Comparison of ENCODE assay signal across 20 cellular contexts in genomic region chr2:118098307-118098706, GRCh38.
"Had no signal": no experiment of that assay in that cellular context is flagged by ENCODE, and none has a peak within 500 bp of the region (broad histone marks: within the 10 kb centered on the region; RNA-seq: fewer than 3 reads in every experiment).

No MANE protein-coding gene starts in this region.

- H3K27me3 ChIP-seq: body of pancreas, sigmoid colon, thyroid gland had no signal

- H3K27me3 Mint-ChIP-seq: stimulated activated naive B cell treated with anti-CD40 and anti-IgM and Interleukin-4, amounts not matched to agents 10 μg/mL and 1 μg/mL and 100 μg/mL, for 72 hours had no signal

- H3K9me3 ChIP-seq: body of pancreas, lower lobe of right lung, sigmoid colon, thyroid gland had no signal

- FAIRE-seq: frontal cortex had no signal

- H3K27ac ChIP-seq: body of pancreas, lower lobe of right lung, sigmoid colon, thyroid gland, VCaP had no signal

- H3K4me3 ChIP-seq: body of pancreas, lower lobe of right lung, sigmoid colon, thyroid gland had no signal

- H3K9me3 Mint-ChIP-seq: activated naive CD4-positive, alpha-beta T cell treated with anti-CD3 and anti-CD28 coated beads, Interleukin-2, amount 50 U/mL, for 72 hours; endodermal cell; nephron progenitor cell; stimulated activated naive B cell treated with anti-CD40 and anti-IgM and Interleukin-4, amounts not matched to agents 10 μg/mL and 1 μg/mL and 100 μg/mL, for 72 hours had no signal

- ATAC-seq: activated naive CD4-positive, alpha-beta T cell treated with anti-CD3 and anti-CD28 coated beads, Interleukin-2, amount 50 U/mL, for 72 hours; body of pancreas; stimulated activated naive B cell treated with anti-CD40 and anti-IgM and Interleukin-4, amounts not matched to agents 10 μg/mL and 1 μg/mL and 100 μg/mL, for 72 hours had no signal

- H3K27ac Mint-ChIP-seq: activated naive CD4-positive, alpha-beta T cell treated with anti-CD3 and anti-CD28 coated beads, Interleukin-2, amount 50 U/mL, for 72 hours; endodermal cell; nephron progenitor cell; stimulated activated naive B cell treated with anti-CD40 and anti-IgM and Interleukin-4, amounts not matched to agents 10 μg/mL and 1 μg/mL and 100 μg/mL, for 72 hours had no signal

- H3K4me3 Mint-ChIP-seq: endodermal cell; nephron progenitor cell; stimulated activated naive B cell treated with anti-CD40 and anti-IgM and Interleukin-4, amounts not matched to agents 10 μg/mL and 1 μg/mL and 100 μg/mL, for 72 hours had no signal

- DNase-seq: activated CD4-positive, alpha-beta T cell treated with anti-CD3 and anti-CD28 coated beads for 1 hour; activated CD8-positive, alpha-beta memory T cell treated with anti-CD3 and anti-CD28 coated beads for 24 hours; activated CD8-positive, alpha-beta memory T cell treated with anti-CD3 and anti-CD28 coated beads, Interleukin-2, amount 50 U/mL, for 48 hours; activated gamma-delta T cell treated with Interleukin-2 at 50 U/mL for 16 hours; activated T-cell treated with anti-CD3 and anti-CD28 coated beads, Interleukin-2, amount 50 U/mL, for 48 hours; body of pancreas; endodermal cell; hypothalamus; islet precursor cell; lower lobe of right lung; nephron progenitor cell; occipital lobe; posterior cingulate gyrus; sigmoid colon; stimulated activated CD4-positive, alpha-beta T cell treated with anti-CD3 and anti-CD28 coated beads, Interleukin-4, amount 100 ng/mL, for 4 hours; stimulated activated naive B cell treated with anti-CD40 and anti-IgM and Interleukin-4, amounts not matched to agents 10 μg/mL and 1 μg/mL and 100 μg/mL, for 72 hours; thyroid gland had no signal

- H3K36me3 ChIP-seq: thyroid gland had no signal

- H3K4me1 ChIP-seq: body of pancreas, thyroid gland had no signal
